9 cellular contexts compared by ENCODE assay signal in genomic region chr9:134488251-134488900, GRCh38.
DNase-seq lines count a peak whose midpoint lies in the region; ATAC-seq lines count a peak whose summit lies in the region.
"Had no signal": no experiment of that assay in that cellular context is flagged by ENCODE, and none has a peak within 500 bp of the region (broad histone marks: within the 10 kb centered on the region; RNA-seq: fewer than 3 reads in every experiment).

No MANE protein-coding gene starts in this region.

- H3K4ac ChIP-seq in trophoblast cell (ENCODE audit: low read depth, low read length) = no peak overlapping the region

- no peak overlapping the region for H3K14ac ChIP-seq in trophoblast cell (ENCODE audit: low read length)

- ATAC-seq in Right ventricle myocardium inferior (peak; percentile 56), GM21737 (IDR thresholded peaks at IDR 0.05; ENCODE audit: unreplicated experiment) (no peak), HG03469 (IDR thresholded peaks at IDR 0.05; ENCODE audit: unreplicated experiment) (no peak)
- ATAC-seq: GM23338 had no signal

- H4K8ac ChIP-seq in trophoblast cell (ENCODE audit: low read depth, low read length) = no peak overlapping the region

- H3K27me3 ChIP-seq in NT2/D1 (ENCODE audit: insufficient read depth, insufficient read length) (peaks cover 6% of the 10 kb centered on the region), trophoblast cell (ENCODE audit: insufficient read depth, low read length) (no peaks in the 10 kb centered on the region)

- H3K9me3 ChIP-seq in NT2/D1 (ENCODE audit: insufficient read depth, low read length) = no peaks in the 10 kb centered on the region
- no peaks in the 10 kb centered on the region for H3K9me3 ChIP-seq in trophoblast cell (ENCODE audit: insufficient read depth, low read depth, low read length)

- peaks cover 6% of the 10 kb centered on the region for H3K27me3 Mint-ChIP-seq in activated naive CD4-positive, alpha-beta T cell treated with anti-CD3 and anti-CD28 coated beads for 36 hours (ENCODE audit: low read depth)

- H3K36me3 Mint-ChIP-seq in activated naive CD4-positive, alpha-beta T cell treated with anti-CD3 and anti-CD28 coated beads for 36 hours (ENCODE audit: low read depth) = no peaks in the 10 kb centered on the region

- H3K36me3 ChIP-seq in NT2/D1 (ENCODE audit: insufficient read depth, insufficient read length, low read length) (no peaks in the 10 kb centered on the region), trophoblast cell (ENCODE audit: control insufficient read depth in 1 of 2, insufficient read depth in 2 of 2, low read length in 2 of 2) (no peaks in the 10 kb centered on the region)

- H3K9me3 Mint-ChIP-seq in activated naive CD4-positive, alpha-beta T cell treated with anti-CD3 and anti-CD28 coated beads for 36 hours = no peaks in the 10 kb centered on the region
- H3K9me3 Mint-ChIP-seq: GM23338 had no signal

- H3K4me1 ChIP-seq in NT2/D1 (ENCODE audit: insufficient read depth, insufficient read length) (peaks cover 8% of the 10 kb centered on the region), trophoblast cell (ENCODE audit: control insufficient read depth in 1 of 2, insufficient read depth in 2 of 2, low read length in 2 of 2) (peaks cover 5 to 10% of the 10 kb centered on the region in 2 experiments)

- no peak overlapping the region for H3K27ac Mint-ChIP-seq in activated naive CD4-positive, alpha-beta T cell treated with anti-CD3 and anti-CD28 coated beads for 36 hours
- H3K27ac Mint-ChIP-seq: GM23338 had no signal

- DNase-seq in EH (ENCODE audit: low read depth) = peak; percentile 84
- DNase-seq in NT2/D1 (ENCODE audit: low read depth, low spot score) = no peak
- DNase-seq in Right ventricle myocardium inferior (ENCODE audit: missing footprints) = peak; percentile 78
- peak; percentile 51 to 56 for DNase-seq in trophoblast cell
- no peak for DNase-seq in activated naive CD4-positive, alpha-beta T cell treated with anti-CD3 and anti-CD28 coated beads for 36 hours
- DNase-seq: NCI-H1048 had no signal

- H3K4me1 Mint-ChIP-seq in activated naive CD4-positive, alpha-beta T cell treated with anti-CD3 and anti-CD28 coated beads for 36 hours (ENCODE audit: low read depth) = no peaks in the 10 kb centered on the region

- no peak overlapping the region for H3K4me3 Mint-ChIP-seq in activated naive CD4-positive, alpha-beta T cell treated with anti-CD3 and anti-CD28 coated beads for 36 hours
- H3K4me3 Mint-ChIP-seq: GM23338 had no signal

- CTCF ChIA-PET in activated naive CD4-positive, alpha-beta T cell treated with anti-CD3 and anti-CD28 coated beads for 36 hours (lab: Charles Lee) = no interaction called here

- intact Hi-C loops in Right ventricle myocardium inferior (cut with DNase I) = no loop called here
- intact Hi-C loops in activated naive CD4-positive, alpha-beta T cell treated with anti-CD3 and anti-CD28 coated beads for 36 hours (cut with micrococcal nuclease) = no loop called here

- H3K9ac ChIP-seq in NT2/D1 (ENCODE audit: insufficient read length, low read depth) (peak overlapping the region; percentile 46), trophoblast cell (ENCODE audit: low read length) (no peak overlapping the region)

- no peak overlapping the region for H3K23ac ChIP-seq in trophoblast cell (ENCODE audit: low read length)

- no peak overlapping the region for H4K91ac ChIP-seq in trophoblast cell (ENCODE audit: low read depth, low read length)

- no peak overlapping the region for H2AFZ ChIP-seq in trophoblast cell (ENCODE audit: insufficient read depth, low read length, poor library complexity)
- H2AFZ ChIP-seq: GM23338 had no signal

- no CpG with 5 or more reads among the region's 24 CpGs for WGBS in trophoblast cell (ENCODE audit: extremely low coverage, insufficient coverage, insufficient read length)

- H3K27ac ChIP-seq in trophoblast cell (ENCODE audit: low read depth, low read length) = no peak overlapping the region

- H2AK5ac ChIP-seq in trophoblast cell (ENCODE audit: low read length) = no peak overlapping the region

- H4K12ac ChIP-seq in trophoblast cell (ENCODE audit: low read depth, low read length) = no peak overlapping the region

- H3K18ac ChIP-seq in trophoblast cell (ENCODE audit: low read length) = no peak overlapping the region

- peaks cover 7% of the 10 kb centered on the region for H3K79me1 ChIP-seq in trophoblast cell (ENCODE audit: low read length)

- no peak overlapping the region for H2BK12ac ChIP-seq in trophoblast cell (ENCODE audit: low read length)

- no peak overlapping the region for H2BK5ac ChIP-seq in trophoblast cell (ENCODE audit: low read depth, low read length, poor library complexity)

- H2BK120ac ChIP-seq in trophoblast cell (ENCODE audit: insufficient read depth, low read length, poor library complexity) = no peak overlapping the region

- H3K4me3 ChIP-seq in NT2/D1 (ENCODE audit: insufficient read length, low read depth) (no peak overlapping the region), trophoblast cell (ENCODE audit: low read depth, low read length) (peak overlapping the region; percentile 18)
- H3K4me3 ChIP-seq: GM23338 had no signal

- H3K4me2 ChIP-seq in trophoblast cell (ENCODE audit: low read length) = no peak overlapping the region
- H3K4me2 ChIP-seq: GM23338 had no signal

- H3K79me2 ChIP-seq in trophoblast cell (ENCODE audit: control insufficient read depth, insufficient read depth, low read length, poor library complexity) = no peaks in the 10 kb centered on the region

Comparison
In these comparisons a context has a peak if more than half of its experiments do, and no peak if none do; other contexts are left out.
1. DNase-seq: peak in EH (single experiment), Right ventricle myocardium inferior (single experiment) and trophoblast cell (2 of 2); none in NT2/D1 (single experiment) and activated naive CD4-positive, alpha-beta T cell treated with anti-CD3 and anti-CD28 coated beads for 36 hours (single experiment).